ENCODE assay signal across 10 cellular contexts in the genomic region with DNA sequence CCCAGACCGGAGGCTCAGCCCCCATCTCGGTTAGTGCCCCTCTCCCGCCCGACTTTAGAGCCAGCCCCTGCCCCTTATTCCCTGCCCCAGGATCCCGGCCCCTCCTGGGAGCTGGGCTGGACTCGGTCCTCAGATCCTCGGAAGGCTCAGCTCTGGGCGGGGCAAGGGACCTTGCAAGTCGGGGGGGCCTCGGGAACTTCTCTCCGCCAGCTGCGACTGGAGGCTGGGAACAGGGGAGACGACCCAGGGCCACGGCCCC. TPM values are rescaled to one million over a fixed set of nuclear protein-coding genes. Genes with fewer than 3 reads are reported as not detected.
DNase-seq lines count a peak whose midpoint lies in the region; ATAC-seq, FAIRE-seq and TF ChIP-seq lines count a peak whose summit lies in the region.
"Had no signal": no experiment of that assay in that cellular context is flagged by ENCODE, and none has a peak within 500 bp of the region (broad histone marks: within the 10 kb centered on the region; RNA-seq: fewer than 3 reads in every experiment).

No MANE protein-coding gene starts in this region.

- no peak for TF ChIP-seq CTCF in MCF 10A (IDR thresholded peaks at IDR 0.05; ENCODE audit: unreplicated experiment)
- TF ChIP-seq CTCF in left lung (IDR thresholded peaks at IDR 0.05), result no peak

- H3K27ac ChIP-seq in left lung, result peak overlapping the region; percentile 89 to 92
- peak overlapping the region; percentile 85 for H3K27ac ChIP-seq in thymus (ENCODE audit: low read depth)
- H3K27ac ChIP-seq: C4-2B had no signal

- no peak for FAIRE-seq in GM19239 (lab: Jason Lieb, UNC)

- H3K27ac Mint-ChIP-seq in activated CD4-positive, alpha-beta T cell treated with anti-CD3 and anti-CD28 coated beads, Interleukin-2, amount 10 ng/mL, durations not matched to agents 24 days and 14 days, result peak overlapping the region; percentile 41
- H3K27ac Mint-ChIP-seq in MCF 10A (ENCODE audit: low read depth, unreplicated experiment), result peak overlapping the region; percentile 97

- peak overlapping the region; percentile 73 for H3K4me3 Mint-ChIP-seq in activated CD4-positive, alpha-beta T cell treated with anti-CD3 and anti-CD28 coated beads, Interleukin-2, amount 10 ng/mL, durations not matched to agents 24 days and 14 days
- peak overlapping the region; percentile 77 for H3K4me3 Mint-ChIP-seq in MCF 10A (ENCODE audit: unreplicated experiment)

- H3K4me1 Mint-ChIP-seq in activated CD4-positive, alpha-beta T cell treated with anti-CD3 and anti-CD28 coated beads, Interleukin-2, amount 10 ng/mL, durations not matched to agents 24 days and 14 days, result peaks cover 19% of the 10 kb centered on the region
- H3K4me1 Mint-ChIP-seq in MCF 10A (ENCODE audit: insufficient read depth, unreplicated experiment), result peaks cover 60% of the 10 kb centered on the region

- WGBS in thymus, result 4% methylated on average over 14 of the region's 14 CpGs

- peaks cover 35% of the 10 kb centered on the region for H3K27me3 Mint-ChIP-seq in activated CD4-positive, alpha-beta T cell treated with anti-CD3 and anti-CD28 coated beads, Interleukin-2, amount 10 ng/mL, durations not matched to agents 24 days and 14 days
- H3K27me3 Mint-ChIP-seq in MCF 10A (ENCODE audit: insufficient read depth, unreplicated experiment), result no peaks in the 10 kb centered on the region

- BruUV-seq in MCF 10A (replicated peaks; lab: Mats Ljungman, UMichigan), result no TSS peak

- H3K36me3 ChIP-seq in left lung (no peaks in the 10 kb centered on the region), thymus (ENCODE audit: control insufficient read depth, insufficient read depth) (no peaks in the 10 kb centered on the region)

- H3K9me3 ChIP-seq in left lung (no peaks in the 10 kb centered on the region), thymus (ENCODE audit: control insufficient read depth) (no peaks in the 10 kb centered on the region)

- DNase-seq in activated CD4-positive, alpha-beta T cell treated with anti-CD3 and anti-CD28 coated beads, Interleukin-2, amount 10 ng/mL, durations not matched to agents 24 days and 14 days, result no peak
- no peak for DNase-seq in activated CD4-positive, alpha-beta T cell treated with anti-CD3 and anti-CD28 coated beads, Interleukin-2, amount 50 U/mL, for 1 hour
- DNase-seq in MCF 10A (ENCODE audit: unreplicated experiment) (no peak), left lung (no peak), GM19239 (ENCODE audit: insufficient read length, low spot score) (no peak)

- intact Hi-C loops in activated CD4-positive, alpha-beta T cell treated with anti-CD3 and anti-CD28 coated beads, Interleukin-2, amount 10 ng/mL, durations not matched to agents 24 days and 14 days (cut with micrococcal nuclease), result loop anchor here (1.0 to 2.0 kb wide), 2 partner anchors 124 to 260 kb away; a partner anchor contains a TSS
- intact Hi-C loops in MCF 10A (cut with micrococcal nuclease) (loop anchor here (2.0 kb wide), 1 partner anchor 122 kb away; no protein-coding TSS in a partner anchor), left lung (cut with DNase I) (no loop called here)

- H3K36me3 Mint-ChIP-seq in activated CD4-positive, alpha-beta T cell treated with anti-CD3 and anti-CD28 coated beads, Interleukin-2, amount 10 ng/mL, durations not matched to agents 24 days and 14 days (ENCODE audit: low read depth), result no peaks in the 10 kb centered on the region
- H3K36me3 Mint-ChIP-seq in MCF 10A (ENCODE audit: insufficient read depth, unreplicated experiment), result peaks cover 5% of the 10 kb centered on the region

- ATAC-seq in left lung, result peak; percentile 28
- ATAC-seq in GM18907 (IDR thresholded peaks at IDR 0.05; ENCODE audit: unreplicated experiment), result no peak
- no peak for ATAC-seq in GM21619 (IDR thresholded peaks at IDR 0.05; ENCODE audit: unreplicated experiment)

- no peaks in the 10 kb centered on the region for H3K9me3 Mint-ChIP-seq in activated CD4-positive, alpha-beta T cell treated with anti-CD3 and anti-CD28 coated beads, Interleukin-2, amount 10 ng/mL, durations not matched to agents 24 days and 14 days
- no peaks in the 10 kb centered on the region for H3K9me3 Mint-ChIP-seq in MCF 10A (ENCODE audit: unreplicated experiment)

- POLR2A ChIA-PET in MCF 10A (lab: Yijun Ruan, JAX), result interaction anchor here (0.9 to 5.7 kb wide), 7 partner anchors 12 to 214 kb away, joined by 3 to 98 read pairs (median 42); a partner anchor contains a TSS

- CTCF ChIA-PET in MCF 10A (lab: Yijun Ruan, JAX), result interaction anchor here (0.7 to 3.1 kb wide), 3 partner anchors 10 to 114 kb away, joined by 4 to 23 read pairs (median 4); no protein-coding TSS in a partner anchor

- H3K4me1 ChIP-seq in left lung (peaks cover 32 to 56% of the 10 kb centered on the region in 2 donors), thymus (ENCODE audit: control insufficient read depth, insufficient read depth, low read length) (peaks cover 6% of the 10 kb centered on the region)

- H3K4me3 ChIP-seq in left lung, result peak overlapping the region; percentile 52 to 56
- peak overlapping the region; percentile 69 for H3K4me3 ChIP-seq in thymus (ENCODE audit: low read length)

- H3K27me3 ChIP-seq in left lung, result peaks cover 0 to 49% of the 10 kb centered on the region in 2 donors
- H3K27me3 ChIP-seq in thymus (ENCODE audit: control insufficient read depth, insufficient read depth), result peaks cover 31% of the 10 kb centered on the region

RNA-seq across cellular contexts. Expression of a gene that starts 2.5 kb away (rescaled TPM):
- total RNA-seq in activated CD4-positive, alpha-beta T cell treated with anti-CD3 and anti-CD28 coated beads, Interleukin-2, amount 10 ng/mL, durations not matched to agents 24 days and 14 days, result not detected in 2 replicates
- total RNA-seq in MCF 10A (2022), result 60.3 and 89.0 TPM in 2 replicates
- total RNA-seq in left lung, result 10 to 100 TPM; 47.9 to 94.1 TPM
- polyA plus RNA-seq in thymus, result 196 TPM

RNA-seq across cellular contexts. Expression of a gene that starts 12.4 kb away (rescaled TPM):
- 0.44 TPM in 1 of 2 replicates, not detected in the other for total RNA-seq in activated CD4-positive, alpha-beta T cell treated with anti-CD3 and anti-CD28 coated beads, Interleukin-2, amount 10 ng/mL, durations not matched to agents 24 days and 14 days
- total RNA-seq in MCF 10A (2022), result 4.2 and 7.3 TPM in 2 replicates
- 10 to 100 TPM in 1 of 2 donors, 1 to 10 TPM in 1; 4.3 to 15.0 TPM for total RNA-seq in left lung
- 69.4 TPM for polyA plus RNA-seq in thymus

RNA-seq across cellular contexts. Expression of a gene that starts 13.4 kb away (rescaled TPM):
- not detected in 2 replicates for total RNA-seq in activated CD4-positive, alpha-beta T cell treated with anti-CD3 and anti-CD28 coated beads, Interleukin-2, amount 10 ng/mL, durations not matched to agents 24 days and 14 days
- total RNA-seq in MCF 10A (2022) (1.4 and 1.5 TPM in 2 replicates), left lung (10 to 100 TPM; 20.6 to 41.8 TPM)
- 9.3 TPM for polyA plus RNA-seq in thymus

RNA-seq across cellular contexts. Expression of a gene that starts 49.3 kb away (rescaled TPM):
- total RNA-seq in activated CD4-positive, alpha-beta T cell treated with anti-CD3 and anti-CD28 coated beads, Interleukin-2, amount 10 ng/mL, durations not matched to agents 24 days and 14 days, result not detected in 2 replicates
- total RNA-seq in MCF 10A (2022) (not detected in 2 replicates), left lung (not detected)
- polyA plus RNA-seq in thymus, result 26.9 TPM
- total RNA-seq: glomerular endothelial cell had no signal

Comparison
In these comparisons a context has a peak if more than half of its experiments do, and no peak if none do; other contexts are left out.
1. RNA of a gene that starts 2.5 kb away (total RNA-seq): 47.9 to 94.1 TPM in left lung and 60.3 to 89.0 TPM in MCF 10A; not detected in activated CD4-positive, alpha-beta T cell treated with anti-CD3 and anti-CD28 coated beads, Interleukin-2, amount 10 ng/mL, durations not matched to agents 24 days and 14 days; every median in the first group is over 10 times any median in the second.
2. intact Hi-C loops: an anchor here in activated CD4-positive, alpha-beta T cell treated with anti-CD3 and anti-CD28 coated beads, Interleukin-2, amount 10 ng/mL, durations not matched to agents 24 days and 14 days (1.0 to 2.0 kb wide) and MCF 10A (2.0 kb wide); none called in left lung.